ENCODE assay signal across 1 cellular context in the genomic region with DNA sequence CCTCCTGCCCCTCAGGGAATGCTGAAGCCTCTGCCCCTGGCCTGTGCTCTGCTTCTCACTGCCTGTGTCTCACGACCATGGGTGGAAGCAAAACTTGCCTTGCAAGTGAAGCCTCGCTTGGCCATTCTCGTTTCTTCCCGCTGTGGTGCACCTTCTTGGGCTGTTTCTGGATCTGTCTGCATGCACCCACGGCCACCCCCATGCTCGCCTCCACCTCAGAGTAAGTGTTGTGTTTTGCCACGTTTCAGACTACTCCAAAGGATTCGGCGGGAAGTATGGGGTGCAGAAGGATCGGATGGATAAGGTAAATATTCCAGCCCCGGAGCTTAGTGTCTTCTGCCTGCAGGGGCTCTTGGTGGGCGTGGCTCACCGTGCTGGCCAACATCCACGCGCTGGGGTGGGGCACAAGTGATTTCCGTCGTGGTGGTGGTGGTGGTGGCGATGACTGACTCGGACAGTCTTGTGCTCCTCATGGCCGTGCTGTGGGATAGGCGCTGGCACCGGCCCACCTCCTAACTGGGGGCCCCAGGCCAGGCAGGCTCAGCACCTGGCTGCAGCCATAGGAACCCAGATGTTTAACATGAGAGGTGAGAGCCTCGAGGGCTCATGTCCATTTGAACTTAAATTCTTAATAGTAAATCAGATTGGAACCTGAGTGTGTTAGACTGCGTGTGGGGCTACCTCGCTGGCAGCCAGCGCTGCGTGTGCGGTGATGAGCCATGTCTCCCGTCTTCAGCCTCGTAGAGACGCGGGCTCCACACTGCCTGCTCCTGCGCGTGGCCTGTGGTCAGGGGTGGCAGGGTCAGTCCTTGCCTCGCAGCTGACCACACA.
TF ChIP-seq lines count a peak whose summit lies in the region.

No MANE protein-coding gene starts in this region.

TF ChIP-seq in H1, 55 proteins besides CTCF, POLR2A, EP300 and RAD21:
- TF ChIP-seq TAF7 (optimal IDR thresholded peaks at IDR 0.05; ENCODE audit: borderline replicate concordance, low read depth, low read length) (no peak), RFX5 (IDR thresholded peaks at IDR 0.05; ENCODE audit: borderline replicate concordance, low read depth, low read length) (no peak), TCF12 (IDR thresholded peaks at IDR 0.05; ENCODE audit: low read depth, low read length) (no peak), CBX8 (IDR thresholded peaks at IDR 0.05; ENCODE audit: borderline replicate concordance, low read depth, low read length) (no peak), SP4 (IDR thresholded peaks at IDR 0.05; ENCODE audit: low read length) (no peak), CHD2 (IDR thresholded peaks at IDR 0.05; ENCODE audit: low read length) (no peak), CREB1 (IDR thresholded peaks at IDR 0.05) (no peak), CTBP2 (IDR thresholded peaks at IDR 0.05; ENCODE audit: borderline replicate concordance, insufficient read depth, insufficient read length, low read length) (no peak), SIRT6 (IDR thresholded peaks at IDR 0.05; ENCODE audit: low read length) (no peak), BCL11A (IDR thresholded peaks at IDR 0.05; ENCODE audit: low read depth in 2 of 2, low read length in 2 of 2) (no peak), KDM1A (IDR thresholded peaks at IDR 0.05; ENCODE audit: borderline replicate concordance, low read length) (no peak), NANOG (IDR thresholded peaks at IDR 0.05; ENCODE audit: insufficient read depth, low read depth, low read length, poor library complexity, severe bottlenecking) (no peak)
- TF ChIP-seq, protein P1, sequence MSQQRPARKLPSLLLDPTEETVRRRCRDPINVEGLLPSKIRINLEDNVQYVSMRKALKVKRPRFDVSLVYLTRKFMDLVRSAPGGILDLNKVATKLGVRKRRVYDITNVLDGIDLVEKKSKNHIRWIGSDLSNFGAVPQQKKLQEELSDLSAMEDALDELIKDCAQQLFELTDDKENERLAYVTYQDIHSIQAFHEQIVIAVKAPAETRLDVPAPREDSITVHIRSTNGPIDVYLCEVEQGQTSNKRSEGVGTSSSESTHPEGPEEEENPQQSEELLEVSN (IDR thresholded peaks at IDR 0.05): no peak
